Comparison of ENCODE assay signal across 26 cellular contexts in the genomic region with DNA sequence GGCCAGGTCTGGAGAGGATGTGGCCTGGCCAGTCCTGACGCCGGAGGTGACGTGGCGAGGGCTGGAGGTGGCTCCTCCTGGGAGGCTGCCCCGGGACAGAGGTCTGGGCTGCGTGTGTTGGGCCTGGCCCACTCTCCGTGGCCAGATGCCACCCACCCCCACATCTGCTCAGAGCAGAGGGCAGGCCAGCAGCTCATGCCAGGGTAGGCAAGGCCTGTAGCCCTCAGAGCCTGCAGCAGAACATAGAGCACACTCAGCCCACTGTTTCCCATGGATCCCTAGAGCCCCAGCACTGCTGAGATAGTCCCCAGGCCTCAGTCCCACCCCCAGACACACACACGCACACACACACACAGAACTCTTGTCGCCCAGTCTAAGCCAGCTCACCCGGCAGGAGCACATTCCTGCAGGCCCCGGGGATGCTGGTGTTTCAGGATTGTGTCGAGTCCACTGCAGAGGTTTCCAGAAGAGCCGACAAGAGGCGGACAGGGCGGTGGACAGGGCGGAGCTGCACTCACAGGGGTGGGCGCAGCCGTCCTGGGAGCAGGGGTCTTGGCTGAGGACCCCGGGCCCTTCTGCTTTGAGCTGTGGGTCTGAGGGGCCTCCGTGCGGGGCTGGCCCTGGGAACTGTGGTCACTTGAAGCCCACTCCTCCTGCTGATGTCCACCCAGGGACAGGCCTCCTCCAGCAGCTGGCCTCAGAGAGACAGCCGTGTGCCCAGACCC. TPM values are rescaled to one million over a fixed set of nuclear protein-coding genes. Genes with fewer than 3 reads are reported as not detected.
A peak's percentile ranks its signal among the peaks of the same experiment; 100 is the strongest.
DNase-seq lines count a peak whose midpoint lies in the region; ATAC-seq and TF ChIP-seq lines count a peak whose summit lies in the region.
"Had no signal": no experiment of that assay in that cellular context is flagged by ENCODE, and none has a peak within 500 bp of the region (broad histone marks: within the 10 kb centered on the region; RNA-seq: fewer than 3 reads in every experiment).

No MANE protein-coding gene starts in this region.

- peaks cover 2% of the 10 kb centered on the region for H3K4me1 Mint-ChIP-seq in activated naive CD8-positive, alpha-beta T cell treated with anti-CD3 and anti-CD28 coated beads, Interleukin-2, amount 50 U/mL, for 24 hours
- no peaks in the 10 kb centered on the region for H3K4me1 Mint-ChIP-seq in activated naive CD8-positive, alpha-beta T cell treated with anti-CD3 and anti-CD28 coated beads for 36 hours
- H3K4me1 Mint-ChIP-seq in activated CD4-positive, alpha-beta memory T cell treated with anti-CD3 and anti-CD28 coated beads, Interleukin-2, amount 10 ng/mL, durations not matched to agents 7 days and 5 days: no peaks in the 10 kb centered on the region
- H3K4me1 Mint-ChIP-seq: activated naive CD4-positive, alpha-beta T cell treated with anti-CD3 and anti-CD28 coated beads, Interleukin-2, amount 50 U/mL, for 24 hours had no signal

- peak; percentile 5 for ATAC-seq in activated naive CD8-positive, alpha-beta T cell treated with anti-CD3 and anti-CD28 coated beads, Interleukin-2, amount 50 U/mL, for 24 hours
- ATAC-seq in Right ventricle myocardium superior (ENCODE audit: poor library complexity) (peak; percentile 42), thoracic aorta (ENCODE audit: insufficient number of reproducible peaks, low FRiP score, low read depth) (peak; percentile 25)
- ATAC-seq: GM12878, left lung, PC-3 had no signal

- in situ Hi-C loops in GM13977 (cut with MboI; ENCODE audit: low pct_unique_long_range_greater_than_20kb, low sequenced_read_pairs, unreplicated experiment): no loop called here

- POLR2A ChIA-PET in activated CD4-positive, alpha-beta memory T cell treated with anti-CD3 and anti-CD28 coated beads, Interleukin-2, amount 10 ng/mL, durations not matched to agents 7 days and 5 days (lab: Charles Lee): no interaction called here

- no peak overlapping the region for H3K4me2 ChIP-seq in mesendoderm (ENCODE audit: low read length)

- WGBS in mesendoderm (ENCODE audit: extremely low coverage, insufficient coverage, low lambda C conversion rate): no CpG with 5 or more reads among the region's 22 CpGs

- H3K9me3 ChIP-seq in thoracic aorta: no peaks in the 10 kb centered on the region
- H3K9me3 ChIP-seq: left lung, SJSA1, transverse colon had no signal

- no peak overlapping the region for H3K4me3 ChIP-seq in mesendoderm (ENCODE audit: low read length)
- no peak overlapping the region for H3K4me3 ChIP-seq in thoracic aorta
- H3K4me3 ChIP-seq: GM12878, left lung, SJSA1, transverse colon had no signal

- intact Hi-C loops in Right ventricle myocardium superior (cut with DNase I): no loop called here

- DNase-seq in activated naive CD8-positive, alpha-beta T cell treated with anti-CD3 and anti-CD28 coated beads, Interleukin-2, amount 50 U/mL, for 24 hours: no peak
- no peak for DNase-seq in activated naive CD8-positive, alpha-beta T cell treated with anti-CD3 and anti-CD28 coated beads for 36 hours
- peak; percentile 61 for DNase-seq in Right ventricle myocardium superior
- no peak for DNase-seq in mesendoderm
- DNase-seq in thoracic aorta (ENCODE audit: low spot score): no peak
- DNase-seq in GM13977 (ENCODE audit: low spot score): no peak
- DNase-seq in DMS79 treated with DMSO at 0.1 percent for 48 hours (lab: John Stamatoyannopoulos, UW): no peak
- no peak for DNase-seq in activated CD4-positive, alpha-beta memory T cell treated with anti-CD3 and anti-CD28 coated beads, Interleukin-2, amount 10 ng/mL, durations not matched to agents 7 days and 5 days
- DNase-seq: activated CD4-positive, alpha-beta T cell treated with anti-CD3 and anti-CD28 coated beads for 4 hours; DMS79; left lung; NCI-H1105; NCI-H2029 treated with DMSO at 0.1 percent for 48 hours; NCI-H345; nephron progenitor cell; PC-3; small intestine; stimulated activated CD4-positive, alpha-beta T cell treated with anti-CD3 and anti-CD28 coated beads, Interleukin-4, amount 100 ng/mL, for 1 hour; stimulated activated naive CD4-positive, alpha-beta T cell treated with Interleukin-2 at 50 U/mL for 16 hours; transverse colon had no signal

- no peak overlapping the region for H2BK15ac ChIP-seq in mesendoderm (replicated peaks; ENCODE audit: low read depth)

- no peak overlapping the region for H3K56ac ChIP-seq in mesendoderm (ENCODE audit: low read length)

- H3K4me1 ChIP-seq in mesendoderm (ENCODE audit: control insufficient read depth, low read depth, low read length) (no peaks in the 10 kb centered on the region), thoracic aorta (ENCODE audit: control insufficient read depth in 1 of 2, low read depth in 2 of 2) (peaks cover 0 to 14% of the 10 kb centered on the region in 2 donors)
- H3K4me1 ChIP-seq: left lung, transverse colon had no signal

- no peak overlapping the region for H3K4ac ChIP-seq in mesendoderm (ENCODE audit: low read depth, low read length)

- no peaks in the 10 kb centered on the region for H3K79me1 ChIP-seq in mesendoderm (ENCODE audit: low read length)

- no peaks in the 10 kb centered on the region for H3K36me3 Mint-ChIP-seq in activated naive CD8-positive, alpha-beta T cell treated with anti-CD3 and anti-CD28 coated beads, Interleukin-2, amount 50 U/mL, for 24 hours (ENCODE audit: low read depth)
- H3K36me3 Mint-ChIP-seq in activated naive CD8-positive, alpha-beta T cell treated with anti-CD3 and anti-CD28 coated beads for 36 hours: no peaks in the 10 kb centered on the region
- no peaks in the 10 kb centered on the region for H3K36me3 Mint-ChIP-seq in activated CD4-positive, alpha-beta memory T cell treated with anti-CD3 and anti-CD28 coated beads, Interleukin-2, amount 10 ng/mL, durations not matched to agents 7 days and 5 days (ENCODE audit: low read depth)
- H3K36me3 Mint-ChIP-seq: activated naive CD4-positive, alpha-beta T cell treated with anti-CD3 and anti-CD28 coated beads, Interleukin-2, amount 50 U/mL, for 24 hours had no signal

- no peak overlapping the region for H3K27ac ChIP-seq in mesendoderm (ENCODE audit: low read depth, low read length)
- peak overlapping the region; percentile 80 to 88 for H3K27ac ChIP-seq in thoracic aorta
- H3K27ac ChIP-seq: 22Rv1, left lung, SJSA1, transverse colon had no signal

- no peak overlapping the region for H3K18ac ChIP-seq in mesendoderm (ENCODE audit: low read length)

- no peaks in the 10 kb centered on the region for H3K9me3 Mint-ChIP-seq in activated naive CD8-positive, alpha-beta T cell treated with anti-CD3 and anti-CD28 coated beads, Interleukin-2, amount 50 U/mL, for 24 hours
- no peaks in the 10 kb centered on the region for H3K9me3 Mint-ChIP-seq in activated naive CD8-positive, alpha-beta T cell treated with anti-CD3 and anti-CD28 coated beads for 36 hours
- no peaks in the 10 kb centered on the region for H3K9me3 Mint-ChIP-seq in activated CD4-positive, alpha-beta memory T cell treated with anti-CD3 and anti-CD28 coated beads, Interleukin-2, amount 10 ng/mL, durations not matched to agents 7 days and 5 days
- H3K9me3 Mint-ChIP-seq: activated naive CD4-positive, alpha-beta T cell treated with anti-CD3 and anti-CD28 coated beads, Interleukin-2, amount 50 U/mL, for 24 hours; nephron progenitor cell had no signal

- H3K23ac ChIP-seq in mesendoderm (ENCODE audit: low read length): peak overlapping the region; percentile 80

- peaks cover 3% of the 10 kb centered on the region for H3K27me3 Mint-ChIP-seq in activated naive CD8-positive, alpha-beta T cell treated with anti-CD3 and anti-CD28 coated beads, Interleukin-2, amount 50 U/mL, for 24 hours
- H3K27me3 Mint-ChIP-seq in activated naive CD8-positive, alpha-beta T cell treated with anti-CD3 and anti-CD28 coated beads for 36 hours: peaks cover 6% of the 10 kb centered on the region
- peaks cover 2% of the 10 kb centered on the region for H3K27me3 Mint-ChIP-seq in activated CD4-positive, alpha-beta memory T cell treated with anti-CD3 and anti-CD28 coated beads, Interleukin-2, amount 10 ng/mL, durations not matched to agents 7 days and 5 days
- H3K27me3 Mint-ChIP-seq: activated naive CD4-positive, alpha-beta T cell treated with anti-CD3 and anti-CD28 coated beads, Interleukin-2, amount 50 U/mL, for 24 hours had no signal

- H3K27ac Mint-ChIP-seq in activated naive CD8-positive, alpha-beta T cell treated with anti-CD3 and anti-CD28 coated beads, Interleukin-2, amount 50 U/mL, for 24 hours: no peak overlapping the region
- no peak overlapping the region for H3K27ac Mint-ChIP-seq in activated naive CD8-positive, alpha-beta T cell treated with anti-CD3 and anti-CD28 coated beads for 36 hours
- no peak overlapping the region for H3K27ac Mint-ChIP-seq in activated CD4-positive, alpha-beta memory T cell treated with anti-CD3 and anti-CD28 coated beads, Interleukin-2, amount 10 ng/mL, durations not matched to agents 7 days and 5 days
- H3K27ac Mint-ChIP-seq: activated naive CD4-positive, alpha-beta T cell treated with anti-CD3 and anti-CD28 coated beads, Interleukin-2, amount 50 U/mL, for 24 hours; nephron progenitor cell had no signal

- H3K79me2 ChIP-seq in mesendoderm (ENCODE audit: control insufficient read depth, insufficient read depth, low read length): no peaks in the 10 kb centered on the region

- H3K27me3 ChIP-seq in mesendoderm (ENCODE audit: insufficient read depth, low read length, poor library complexity) (no peaks in the 10 kb centered on the region), thoracic aorta (replicated peaks; ENCODE audit: insufficient read depth) (no peaks in the 10 kb centered on the region)

- CTCF ChIA-PET in activated CD4-positive, alpha-beta memory T cell treated with anti-CD3 and anti-CD28 coated beads, Interleukin-2, amount 10 ng/mL, durations not matched to agents 7 days and 5 days (lab: Charles Lee): no interaction called here

- TF ChIP-seq CTCF in thoracic aorta (IDR thresholded peaks at IDR 0.05): no peak
- TF ChIP-seq CTCF in GM13977 (IDR thresholded peaks at IDR 0.05; ENCODE audit: extremely low read depth, insufficient read depth, missing control alignments): no peak

- H3K36me3 ChIP-seq in mesendoderm (ENCODE audit: control insufficient read depth, insufficient read depth, low read length) (no peaks in the 10 kb centered on the region), thoracic aorta (no peaks in the 10 kb centered on the region)
- H3K36me3 ChIP-seq: left lung, SJSA1, transverse colon had no signal

- no peak overlapping the region for H3K4me3 Mint-ChIP-seq in activated naive CD8-positive, alpha-beta T cell treated with anti-CD3 and anti-CD28 coated beads, Interleukin-2, amount 50 U/mL, for 24 hours
- H3K4me3 Mint-ChIP-seq in activated naive CD8-positive, alpha-beta T cell treated with anti-CD3 and anti-CD28 coated beads for 36 hours: no peak overlapping the region
- H3K4me3 Mint-ChIP-seq in activated CD4-positive, alpha-beta memory T cell treated with anti-CD3 and anti-CD28 coated beads, Interleukin-2, amount 10 ng/mL, durations not matched to agents 7 days and 5 days: no peak overlapping the region
- H3K4me3 Mint-ChIP-seq: activated naive CD4-positive, alpha-beta T cell treated with anti-CD3 and anti-CD28 coated beads, Interleukin-2, amount 50 U/mL, for 24 hours; nephron progenitor cell had no signal

- H4K8ac ChIP-seq in mesendoderm (ENCODE audit: low read depth, low read length): no peak overlapping the region

- H2AK5ac ChIP-seq in mesendoderm (ENCODE audit: low read length): no peak overlapping the region

- H2BK120ac ChIP-seq in mesendoderm (ENCODE audit: low read depth, low read length): no peak overlapping the region

- no peak overlapping the region for H4K5ac ChIP-seq in mesendoderm (ENCODE audit: low read length)

- no peak overlapping the region for H3K9ac ChIP-seq in mesendoderm (ENCODE audit: low read length)

- H2BK5ac ChIP-seq in mesendoderm (ENCODE audit: low read length): no peak overlapping the region

RNA-seq across cellular contexts. Expression of a gene that starts 33.4 kb away (rescaled TPM):
- total RNA-seq in activated naive CD8-positive, alpha-beta T cell treated with anti-CD3 and anti-CD28 coated beads for 36 hours: under 1 TPM; 0.42 to 0.58 TPM
- total RNA-seq in Right ventricle myocardium superior (1.0 TPM), thoracic aorta (10 to 100 TPM in 1 of 2 donors, 1 to 10 TPM in 1; 5.7 to 10.1 TPM)
- 1.8 TPM for polyA plus RNA-seq in mesendoderm (2013, experiment 1 of 2)
- polyA plus RNA-seq in mesendoderm (2013, experiment 2 of 2): 1.8 TPM
- total RNA-seq in activated CD4-positive, alpha-beta memory T cell treated with anti-CD3 and anti-CD28 coated beads, Interleukin-2, amount 10 ng/mL, durations not matched to agents 7 days and 5 days: under 1 TPM; 0.10 to 0.13 TPM
- total RNA-seq: fibroblast of lung, GM12878 had no signal
- polyA plus RNA-seq: GM12878 had no signal

RNA-seq across cellular contexts. Expression of a gene that starts 44.1 kb away (rescaled TPM):
- total RNA-seq in activated naive CD8-positive, alpha-beta T cell treated with anti-CD3 and anti-CD28 coated beads for 36 hours: 1 to 10 TPM; 7.0 to 8.1 TPM
- total RNA-seq in Right ventricle myocardium superior: 5.6 TPM
- 1.7 TPM for polyA plus RNA-seq in mesendoderm (2013, experiment 1 of 2)
- polyA plus RNA-seq in mesendoderm (2013, experiment 2 of 2): 1.3 TPM
- 10 to 100 TPM; 47.1 to 49.3 TPM for total RNA-seq in thoracic aorta
- 10 to 100 TPM; 21.3 to 22.6 TPM for total RNA-seq in activated CD4-positive, alpha-beta memory T cell treated with anti-CD3 and anti-CD28 coated beads, Interleukin-2, amount 10 ng/mL, durations not matched to agents 7 days and 5 days

RNA-seq across cellular contexts. Expression of a gene that starts 57.6 kb away (rescaled TPM):
- not detected for total RNA-seq in activated naive CD8-positive, alpha-beta T cell treated with anti-CD3 and anti-CD28 coated beads for 36 hours
- total RNA-seq in Right ventricle myocardium superior (20.8 TPM), thoracic aorta (1 to 10 TPM; 3.0 to 3.8 TPM)
- 0.03 TPM for polyA plus RNA-seq in mesendoderm (2013, experiment 1 of 2)
- polyA plus RNA-seq in mesendoderm (2013, experiment 2 of 2): not detected
- not detected for total RNA-seq in activated CD4-positive, alpha-beta memory T cell treated with anti-CD3 and anti-CD28 coated beads, Interleukin-2, amount 10 ng/mL, durations not matched to agents 7 days and 5 days
- total RNA-seq: fibroblast of lung; GM12878; left lung; SJSA1; T-helper 1 cell treated with Interleukin-12 subunit alpha and Interleukin-12 subunit beta and Interleukin-4 antibody, amounts not matched to agents 30 ng/mL and 1 ng/mL, for 36 hours; transverse colon had no signal
- polyA plus RNA-seq: fibroblast of lung, GM12878 had no signal

Comparison
In these comparisons a context has a peak if more than half of its experiments do, and no peak if none do; other contexts are left out.
1. RNA of a gene that starts 57.6 kb away (total RNA-seq): 20.8 TPM in Right ventricle myocardium superior (single experiment) and 3.0 to 3.8 TPM in thoracic aorta; not detected in activated naive CD8-positive, alpha-beta T cell treated with anti-CD3 and anti-CD28 coated beads for 36 hours and not detected in activated CD4-positive, alpha-beta memory T cell treated with anti-CD3 and anti-CD28 coated beads, Interleukin-2, amount 10 ng/mL, durations not matched to agents 7 days and 5 days; every median in the first group is over 4 times any median in the second.
2. Peak in every context shown above with its lines, with median percentiles within 50 percentile points of each other: ATAC-seq.